In genomic region chr11:65779919-65780769, GRCh38 we compare ENCODE assay signal across 8 cellular contexts. TPM values are rescaled to one million over a fixed set of nuclear protein-coding genes. Genes with fewer than 3 reads are reported as not detected.
DNase-seq lines count a peak whose midpoint lies in the region; ATAC-seq and TF ChIP-seq lines count a peak whose summit lies in the region.

No MANE protein-coding gene starts in this region.

- H3K4me2 ChIP-seq in SU-DHL-6 (ENCODE audit: low read depth, low read length, poor library complexity, severe bottlenecking) (peak overlapping the region; percentile 71), trophoblast cell (ENCODE audit: low read length) (peak overlapping the region; percentile 93)

- no peaks in the 10 kb centered on the region for H3K4me1 ChIP-seq in cardiac muscle cell (ENCODE audit: low read depth)
- H3K4me1 ChIP-seq in trophoblast cell (ENCODE audit: control insufficient read depth in 1 of 2, insufficient read depth in 2 of 2, low read length in 2 of 2): peaks cover 38 to 44% of the 10 kb centered on the region in 2 experiments
- H3K4me1 ChIP-seq in transverse colon: peaks cover 14 to 21% (median 19%) of the 10 kb centered on the region in 4 donors

- no peaks in the 10 kb centered on the region for H4K20me1 ChIP-seq in SU-DHL-6 (ENCODE audit: low read depth, low read length)

- H2AFZ ChIP-seq in SU-DHL-6 (ENCODE audit: low read depth, low read length, severe bottlenecking) (peak overlapping the region; percentile 27), trophoblast cell (ENCODE audit: insufficient read depth, low read length, poor library complexity) (peak overlapping the region; percentile 93)

- WGBS in trophoblast cell (ENCODE audit: extremely low coverage, insufficient coverage, insufficient read length): no CpG with 5 or more reads among the region's 76 CpGs
- 2% methylated on average over 63 of the region's 76 CpGs; no CpG with 5 or more reads in 1 of the 2 donors for WGBS in transverse colon (ENCODE audit: low coverage in 1 of 2), 2 donors

- peak overlapping the region; percentile 100 for H3K4ac ChIP-seq in trophoblast cell (ENCODE audit: low read depth, low read length)

- H4K12ac ChIP-seq in trophoblast cell (ENCODE audit: low read depth, low read length): peak overlapping the region; percentile 89

- H3K79me2 ChIP-seq in SU-DHL-6 (ENCODE audit: insufficient read depth, low read length) (peaks cover 8% of the 10 kb centered on the region; the same call in 1 of the 2 replicates), trophoblast cell (ENCODE audit: control insufficient read depth, insufficient read depth, low read length, poor library complexity) (peaks cover 29% of the 10 kb centered on the region)

- peak overlapping the region; percentile 97 for H4K8ac ChIP-seq in trophoblast cell (ENCODE audit: low read depth, low read length)

- peak overlapping the region; percentile 96 for H2AK5ac ChIP-seq in trophoblast cell (ENCODE audit: low read length)

- in situ Hi-C loops in transverse colon (cut with MboI; ENCODE audit: low pct_ligation_motif_present in 1 of 4, low pct_unique_long_range_greater_than_20kb in 1 of 4, low sequenced_read_pairs in 3 of 4): loop anchor here in 1 of 4 donors (10.0 kb wide), 1 partner anchor 65 kb away; the partner anchor contains the start of gene KAT5

- H3K27me3 ChIP-seq in SU-DHL-6 (ENCODE audit: low read length): no peaks in the 10 kb centered on the region
- H3K27me3 ChIP-seq in cardiac muscle cell: peaks cover 14% of the 10 kb centered on the region
- H3K27me3 ChIP-seq in trophoblast cell (ENCODE audit: insufficient read depth, low read length): no peaks in the 10 kb centered on the region
- no peaks in the 10 kb centered on the region for H3K27me3 ChIP-seq in transverse colon

- no peak overlapping the region for H3K23ac ChIP-seq in trophoblast cell (ENCODE audit: low read length)

- peaks cover 35% of the 10 kb centered on the region for H3K36me3 ChIP-seq in KOPT-K1 (ENCODE audit: insufficient read depth, low read length)
- H3K36me3 ChIP-seq in SU-DHL-6 (ENCODE audit: low read length): no peaks in the 10 kb centered on the region
- no peaks in the 10 kb centered on the region for H3K36me3 ChIP-seq in cardiac muscle cell
- H3K36me3 ChIP-seq in trophoblast cell (ENCODE audit: control insufficient read depth in 1 of 2, insufficient read depth in 2 of 2, low read length in 2 of 2): peaks cover 23 to 26% of the 10 kb centered on the region in 2 experiments
- peaks cover 0 to 5% (median 2%) of the 10 kb centered on the region in 4 donors for H3K36me3 ChIP-seq in transverse colon

- no peaks in the 10 kb centered on the region for H3K9me3 ChIP-seq in KOPT-K1 (ENCODE audit: insufficient read depth, low read length, poor library complexity, severe bottlenecking)
- no peaks in the 10 kb centered on the region for H3K9me3 ChIP-seq in SU-DHL-6 (ENCODE audit: insufficient read depth, low read length)
- no peaks in the 10 kb centered on the region for H3K9me3 ChIP-seq in cardiac muscle cell (ENCODE audit: low read depth)
- H3K9me3 ChIP-seq in trophoblast cell (ENCODE audit: insufficient read depth, low read depth, low read length): peaks cover 2% of the 10 kb centered on the region
- H3K9me3 ChIP-seq in transverse colon: no peaks in the 10 kb centered on the region

- peak overlapping the region; percentile 100 for H4K91ac ChIP-seq in trophoblast cell (ENCODE audit: low read depth, low read length)

- TF ChIP-seq CTCF in SU-DHL-6 (IDR thresholded peaks at IDR 0.05; ENCODE audit: insufficient read depth, low read length, poor library complexity, severe bottlenecking): peak; percentile 99
- peak; percentile 92 for TF ChIP-seq CTCF in cardiac muscle cell (IDR thresholded peaks at IDR 0.05; ENCODE audit: low read depth, low read length)
- peak; percentile 97 to 100 (median 99) for TF ChIP-seq CTCF in transverse colon (IDR thresholded peaks at IDR 0.05)

- H3F3A ChIP-seq in SU-DHL-6 (ENCODE audit: insufficient read depth): no peaks in the 10 kb centered on the region

- no peak for TF ChIP-seq EP300 in transverse colon (IDR thresholded peaks at IDR 0.05; ENCODE audit: low read depth)

- H3K18ac ChIP-seq in trophoblast cell (ENCODE audit: low read length): peak overlapping the region; percentile 99

- H3K4me3 ChIP-seq in SU-DHL-6 (ENCODE audit: insufficient read depth, low read length, poor library complexity, severe bottlenecking) (peak overlapping the region; percentile 62), cardiac muscle cell (peak overlapping the region; percentile 60), trophoblast cell (ENCODE audit: low read depth, low read length) (peak overlapping the region; percentile 82), transverse colon (peak overlapping the region; percentile 58 to 97 (median 85))

- H2BK5ac ChIP-seq in trophoblast cell (ENCODE audit: low read depth, low read length, poor library complexity): peak overlapping the region; percentile 98

- peak overlapping the region; percentile 97 for H2BK120ac ChIP-seq in trophoblast cell (ENCODE audit: insufficient read depth, low read length, poor library complexity)

- DNase-seq in DMS53 treated with DMSO at 0.1 percent for 48 hours (lab: John Stamatoyannopoulos, UW; ENCODE audit: unreplicated experiment): peak; percentile 78
- peak; percentile 64 for DNase-seq in activated naive CD8-positive, alpha-beta T cell treated with anti-CD3 and anti-CD28 coated beads, Interleukin-2, amount 50 U/mL, for 16 hours (ENCODE audit: low read depth, low spot score)
- DNase-seq in cardiac muscle cell (ENCODE audit: low read depth in 1 of 2, low spot score in 1 of 2): peak; percentile 73 to 83
- DNase-seq in trophoblast cell: peak; percentile 76 to 84
- peak; percentile 90 for DNase-seq in transverse colon

- peak overlapping the region; percentile 100 for H3K14ac ChIP-seq in trophoblast cell (ENCODE audit: low read length)

- intact Hi-C loops in transverse colon (cut with DNase I; ENCODE audit: low total_unique reads): loop anchor here (5.0 kb wide), 2 partner anchors 37 to 68 kb away; partner anchors contain the start of gene KAT5

- peak overlapping the region; percentile 92 for H2BK12ac ChIP-seq in trophoblast cell (ENCODE audit: low read length)

- no peaks in the 10 kb centered on the region for H3K9me2 ChIP-seq in SU-DHL-6 (replicated peaks; ENCODE audit: insufficient read depth, low read length)

- ATAC-seq in GM21528 (IDR thresholded peaks at IDR 0.05; ENCODE audit: low FRiP score, unreplicated experiment): peak; percentile 39

- peaks cover 61% of the 10 kb centered on the region for H3K79me1 ChIP-seq in trophoblast cell (ENCODE audit: low read length)

- H3K27ac ChIP-seq in KOPT-K1 (ENCODE audit: low read depth, low read length, poor library complexity, severe bottlenecking) (peak overlapping the region; percentile 73), SU-DHL-6 (ENCODE audit: low read depth, low read length) (peak overlapping the region; percentile 43), cardiac muscle cell (peak overlapping the region; percentile 49), trophoblast cell (ENCODE audit: low read depth, low read length) (peak overlapping the region; percentile 96), transverse colon (peak overlapping the region; percentile 86 to 96 (median 90))

- H3K9ac ChIP-seq in SU-DHL-6 (ENCODE audit: low read length) (peak overlapping the region; percentile 80), trophoblast cell (ENCODE audit: low read length) (peak overlapping the region; percentile 91)

- TF ChIP-seq POLR2A in transverse colon (IDR thresholded peaks at IDR 0.05): peak; percentile 64

RNA-seq across cellular contexts. Expression of gene AP5B1, which starts 0.6 kb away (rescaled TPM):
- total RNA-seq in cardiac muscle cell (18.1 and 24.3 TPM in 2 replicates), transverse colon (10 to 100 TPM; 24.9 to 33.7 (median 28.2) TPM)
- polyA plus RNA-seq in cardiac muscle cell: 13.6 and 18.0 TPM in 2 replicates
- 13.5 and 14.6 TPM in 2 replicates for polyA plus RNA-seq in trophoblast cell (2013)

RNA-seq across cellular contexts. Expression of gene OVOL1, which starts 6.7 kb away (rescaled TPM):
- total RNA-seq in cardiac muscle cell: 0.15 and 0.60 TPM in 2 replicates
- 0.35 TPM in 1 of 2 replicates, not detected in the other for polyA plus RNA-seq in cardiac muscle cell
- 74.8 and 82.7 TPM in 2 replicates for polyA plus RNA-seq in trophoblast cell (2013)
- total RNA-seq in transverse colon: 10 to 100 TPM; 19.9 to 44.8 (median 33.8) TPM

RNA-seq across cellular contexts. Expression of gene SNX32, which starts 53.6 kb away (rescaled TPM):
- total RNA-seq in cardiac muscle cell (5.9 and 6.0 TPM in 2 replicates), transverse colon (10 to 100 TPM in 1 of 4 donors, 1 to 10 TPM in 1, under 1 TPM in 1, not detected in 1; 0.60 to 10.0 (median 1.6) TPM)
- polyA plus RNA-seq in cardiac muscle cell: 13.2 and 21.4 TPM in 2 replicates
- 0.22 and 0.27 TPM in 2 replicates for polyA plus RNA-seq in trophoblast cell (2013)

RNA-seq across cellular contexts. Expression of gene RNASEH2C, which starts 59.5 kb away (rescaled TPM):
- total RNA-seq in cardiac muscle cell (83.7 and 108 TPM in 2 replicates), transverse colon (100 to 1,000 TPM in 2 of 4 donors, 10 to 100 TPM in 2; 70.2 to 231 (median 111) TPM)
- 71.5 and 84.4 TPM in 2 replicates for polyA plus RNA-seq in cardiac muscle cell
- 50.6 and 52.2 TPM in 2 replicates for polyA plus RNA-seq in trophoblast cell (2013)

Comparison
In these comparisons a context has a peak if more than half of its experiments do, and no peak if none do; other contexts are left out.
1. Peak in every context shown above with its lines: DNase-seq, ATAC-seq, H3K4me3 ChIP-seq and H3K27ac ChIP-seq.
2. H3K27ac ChIP-seq: peak in every context shown above with its lines; median percentile 96 in trophoblast cell; 90 in transverse colon; 73 in KOPT-K1; 49 in cardiac muscle cell; 43 in SU-DHL-6.
3. RNA of gene OVOL1, which starts 6.7 kb away (total RNA-seq): 19.9 to 44.8 TPM in transverse colon; 0.15 to 0.60 TPM in cardiac muscle cell; every median in the first group is over 10 times any median in the second.